Comparison of ENCODE assay signal across 16 cellular contexts in genomic region chr9:35695801-35696420, GRCh38. TPM values are rescaled to one million over a fixed set of nuclear protein-coding genes. Genes with fewer than 3 reads are reported as not detected.
DNase-seq lines count a peak whose midpoint lies in the region; ATAC-seq and TF ChIP-seq lines count a peak whose summit lies in the region.
"Had no signal": no experiment of that assay in that cellular context is flagged by ENCODE, and none has a peak within 500 bp of the region (broad histone marks: within the 10 kb centered on the region; RNA-seq: fewer than 3 reads in every experiment).

No MANE protein-coding gene starts in this region.

- no peak overlapping the region for H2AK5ac ChIP-seq in IMR-90 (ENCODE audit: low read depth, low read length)

- 0 out of 2 replicates have a peak overlapping the region, but pooled peaks have one; percentile 20 for H2BK20ac ChIP-seq in IMR-90 (ENCODE audit: low read depth, low read length)

- no peak overlapping the region for H3K18ac ChIP-seq in IMR-90 (ENCODE audit: low read depth, low read length)

- no peak overlapping the region; the same call in 1 of the 2 replicates for H4K91ac ChIP-seq in IMR-90 (ENCODE audit: insufficient read depth, low read depth, low read length)

- 0 out of 2 replicates have a peak, but pooled peaks have one; percentile 1 for ATAC-seq in IMR-90 (ENCODE audit: low read depth)
- peak; percentile 72 for ATAC-seq in body of pancreas

- no peak overlapping the region for H3K56ac ChIP-seq in IMR-90 (ENCODE audit: extremely low read depth, insufficient read depth, low read length)

- no peak for TF ChIP-seq POLR2A in IMR-90 (IDR thresholded peaks at IDR 0.05; ENCODE audit: low read depth, low read length)
- TF ChIP-seq POLR2A in body of pancreas (IDR thresholded peaks at IDR 0.05) = peak in 1 of 3 donors; percentile 58
- TF ChIP-seq POLR2A in suprapubic skin (IDR thresholded peaks at IDR 0.05) = no peak

- H3K23ac ChIP-seq in IMR-90 (ENCODE audit: low read depth, low read length) = peak overlapping the region; percentile 29; the same call in 1 of the 2 replicates

- intact Hi-C loops in IMR-90 (cut with micrococcal nuclease) (loop anchor here (1.0 kb wide), 1 partner anchor 31 kb away; no protein-coding TSS in a partner anchor), body of pancreas (cut with DNase I) (loop anchor here (5.0 kb wide), 1 partner anchor 34 kb away; no protein-coding TSS in a partner anchor)

- H3K36me3 Mint-ChIP-seq in activated T-cell treated with anti-CD3 and anti-CD28 coated beads, Interleukin-2, amount 50 U/mL, for 24 hours (ENCODE audit: low read depth) = peaks cover 2% of the 10 kb centered on the region

- H3K9me1 ChIP-seq in IMR-90 (ENCODE audit: insufficient read depth, low read length) = peaks cover 10% of the 10 kb centered on the region

- TF ChIP-seq RAD21 in IMR-90 (IDR thresholded peaks at IDR 0.05; ENCODE audit: low read length) = no peak

- H3K4ac ChIP-seq in IMR-90 (ENCODE audit: low read depth, low read length) = peak overlapping the region; percentile 31; the same call in 1 of the 2 replicates

- TF ChIP-seq CTCF in IMR-90 (conservative IDR thresholded peaks at IDR 0.05; ENCODE audit: low read depth, low read length) (no peak), body of pancreas (IDR thresholded peaks at IDR 0.05) (no peak), suprapubic skin (IDR thresholded peaks at IDR 0.05) (no peak)

- no peak for TF ChIP-seq EP300 in suprapubic skin (IDR thresholded peaks at IDR 0.05)

- H3K4me2 ChIP-seq in IMR-90 (ENCODE audit: low read depth, low read length) = no peak overlapping the region

- H2AFZ ChIP-seq in IMR-90 (replicated peaks; ENCODE audit: low read length, poor library complexity) = peak overlapping the region; percentile 38

- H3K4me3 ChIP-seq in IMR-90 (ENCODE audit: insufficient read depth, low read depth, low read length) = no peak overlapping the region
- no peak overlapping the region for H3K4me3 ChIP-seq in body of pancreas
- no peak overlapping the region for H3K4me3 ChIP-seq in mucosa of stomach (ENCODE audit: low read length)
- H3K4me3 ChIP-seq in suprapubic skin = no peak overlapping the region
- H3K4me3 ChIP-seq: GM12878, lung, SK-N-MC had no signal

- H3K27me3 ChIP-seq in IMR-90 (ENCODE audit: control insufficient read depth, insufficient read depth, low read length) = no peaks in the 10 kb centered on the region
- no peaks in the 10 kb centered on the region for H3K27me3 ChIP-seq in body of pancreas
- no peaks in the 10 kb centered on the region for H3K27me3 ChIP-seq in mucosa of stomach (ENCODE audit: control insufficient read depth, insufficient read depth, low read length)
- no peaks in the 10 kb centered on the region for H3K27me3 ChIP-seq in suprapubic skin

- H3K27me3 Mint-ChIP-seq in activated T-cell treated with anti-CD3 and anti-CD28 coated beads, Interleukin-2, amount 50 U/mL, for 24 hours = no peaks in the 10 kb centered on the region

- CTCF ChIA-PET in IMR-90 (lab: Yijun Ruan, JAX) = interaction anchor here (0.8 to 2.2 kb wide), 10 partner anchors 8 to 49 kb away, joined by 3 to 11 read pairs (median 5); partner anchors contain the start of genes CCDC107, CREB3, RMRP and TLN1

- peaks cover 11% of the 10 kb centered on the region for H3K4me1 Mint-ChIP-seq in activated T-cell treated with anti-CD3 and anti-CD28 coated beads, Interleukin-2, amount 50 U/mL, for 24 hours (ENCODE audit: low read depth)

- H2BK120ac ChIP-seq in IMR-90 (ENCODE audit: low read depth, low read length) = no peak overlapping the region

- in situ Hi-C loops in IMR-90 (cut with MboI; ENCODE audit: low sequenced_read_pairs) = no loop called here

- H3K4me1 ChIP-seq in IMR-90 (ENCODE audit: control insufficient read depth, insufficient read depth, low read length) (peaks cover 9% of the 10 kb centered on the region), body of pancreas (peaks cover 32% of the 10 kb centered on the region), mucosa of stomach (ENCODE audit: control insufficient read depth, insufficient read depth, low read length) (peaks cover 30% of the 10 kb centered on the region), suprapubic skin (peaks cover 23% of the 10 kb centered on the region)

- no peak overlapping the region for H2AK9ac ChIP-seq in IMR-90 (replicated peaks; ENCODE audit: low read depth, low read length, poor library complexity)

- H4K8ac ChIP-seq in IMR-90 (ENCODE audit: low read depth in 2 of 2, low read length in 2 of 2) = peak overlapping the region in 1 of 2 experiments; percentile 38; a peak in 1 of 4 replicates

- H3K27ac ChIP-seq in IMR-90 (ENCODE audit: insufficient read depth, low read length) (peak overlapping the region; percentile 4; the same call in 1 of the 2 replicates), body of pancreas (peak overlapping the region; percentile 23 to 73 (median 54)), suprapubic skin (peak overlapping the region; percentile 52)
- H3K27ac ChIP-seq: C4-2B, epithelial cell of prostate, SK-N-MC, VCaP had no signal

- peak overlapping the region; percentile 10 for H3K14ac ChIP-seq in IMR-90 (replicated peaks; ENCODE audit: low read depth, low read length)

- H4K20me1 ChIP-seq in IMR-90 (ENCODE audit: insufficient read depth, low read length) = peaks cover 22% of the 10 kb centered on the region

- H3K36me3 ChIP-seq in IMR-90 (ENCODE audit: control insufficient read depth, insufficient read depth, low read length) = peaks cover 51% of the 10 kb centered on the region
- peaks cover 25 to 29% of the 10 kb centered on the region in 2 donors for H3K36me3 ChIP-seq in body of pancreas (replicated peaks in 1 of 2; ENCODE audit: insufficient read depth in 1 of 2, low read depth in 2 of 2)
- peaks cover 38% of the 10 kb centered on the region for H3K36me3 ChIP-seq in mucosa of stomach (ENCODE audit: control insufficient read depth, insufficient read depth, low read length)
- peaks cover 46% of the 10 kb centered on the region for H3K36me3 ChIP-seq in suprapubic skin

- H3K9me3 ChIP-seq in IMR-90 (ENCODE audit: control insufficient read depth, insufficient read depth, low read length) (no peaks in the 10 kb centered on the region), body of pancreas (no peaks in the 10 kb centered on the region), mucosa of stomach (ENCODE audit: control insufficient read depth, low read length) (no peaks in the 10 kb centered on the region), suprapubic skin (no peaks in the 10 kb centered on the region)

- POLR2A ChIA-PET in IMR-90 (lab: Charles Lee; ENCODE audit: unreplicated experiment) = interaction anchor here (0.7 to 1.7 kb wide), 3 partner anchors 8 to 32 kb away, joined by 3 to 10 read pairs (median 4); no protein-coding TSS in a partner anchor

- H3K9me3 Mint-ChIP-seq in activated T-cell treated with anti-CD3 and anti-CD28 coated beads, Interleukin-2, amount 50 U/mL, for 24 hours = no peaks in the 10 kb centered on the region
- H3K9me3 Mint-ChIP-seq: activated naive CD4-positive, alpha-beta T cell treated with anti-CD3 and anti-CD28 coated beads, Interleukin-2, amount 50 U/mL, for 72 hours had no signal

- no TSS peak for BruUV-seq in IMR-90 (replicated peaks; lab: Mats Ljungman, UMichigan)

- no peak overlapping the region for H3K27ac Mint-ChIP-seq in activated T-cell treated with anti-CD3 and anti-CD28 coated beads, Interleukin-2, amount 50 U/mL, for 24 hours
- H3K27ac Mint-ChIP-seq: activated naive CD4-positive, alpha-beta T cell treated with anti-CD3 and anti-CD28 coated beads, Interleukin-2, amount 50 U/mL, for 72 hours had no signal

- 86% methylated on average over 1 of the region's 3 CpGs; no CpG with 5 or more reads in 1 of the 2 experiments for WGBS in IMR-90 (ENCODE audit: extremely low coverage in 2 of 2, insufficient read length in 1 of 2), 2 experiments
- 31 to 37% methylated on average over 3 of the region's 3 CpGs for WGBS in body of pancreas, 2 donors
- WGBS in suprapubic skin = 92% methylated on average over 3 of the region's 3 CpGs

- no peak overlapping the region; the same call in none of the 2 replicates for H4K5ac ChIP-seq in IMR-90 (ENCODE audit: low read depth, low read length)

- no peak overlapping the region for H3K4me3 Mint-ChIP-seq in activated T-cell treated with anti-CD3 and anti-CD28 coated beads, Interleukin-2, amount 50 U/mL, for 24 hours

- H3K79me1 ChIP-seq in IMR-90 (ENCODE audit: low read depth in 1 of 2, low read length in 2 of 2) = peaks cover 10 to 53% of the 10 kb centered on the region in 2 experiments

- H3K9ac ChIP-seq in IMR-90 (ENCODE audit: low read depth, low read length) = no peak overlapping the region
- peak overlapping the region; percentile 34 for H3K9ac ChIP-seq in mucosa of stomach (ENCODE audit: low read length)

- dilution Hi-C loops in IMR-90 (cut with HindIII; ENCODE audit: low sequenced_read_pairs, unreplicated experiment) = no loop called here

- peak overlapping the region; percentile 79 for H2BK5ac ChIP-seq in IMR-90 (ENCODE audit: low read depth, low read length, poor library complexity, severe bottlenecking)

- H2BK15ac ChIP-seq in IMR-90 (ENCODE audit: low read depth, low read length) = no peak overlapping the region

- DNase-seq in IMR-90 (peak; percentile 22), body of pancreas (peak; percentile 38 to 89 (median 65)), suprapubic skin (ENCODE audit: low spot score in 2 of 2) (no peak), COLO829 (ENCODE audit: low spot score) (no peak), NCI-H2107 (lab: John Stamatoyannopoulos, UW) (no peak), ureter (ENCODE audit: low spot score) (no peak)
- no peak for DNase-seq in activated T-cell treated with anti-CD3 and anti-CD28 coated beads, Interleukin-2, amount 50 U/mL, for 24 hours
- DNase-seq: NCI-H2081 treated with DMSO at 0.1 percent for 48 hours had no signal

RNA-seq across cellular contexts. Expression of gene TPM2, which starts 6.2 kb away (rescaled TPM):
- 960 and 1,994 TPM in 2 replicates for total RNA-seq in IMR-90 (2012; rRNA removed)
- polyA plus RNA-seq in IMR-90 (2012; rRNA removed) = 2,500 and 2,548 TPM in 2 replicates
- polyA plus RNA-seq in IMR-90 (2012; cell fraction: cytosol; rRNA removed) = 1,868 and 3,037 TPM in 2 replicates
- polyA plus RNA-seq in IMR-90 (2012; cell fraction: nucleus; rRNA removed; ENCODE audit: low replicate concordance) = 2,387 and 3,173 TPM in 2 replicates
- total RNA-seq in body of pancreas = 100 to 1,000 TPM in 1 of 2 donors, 10 to 100 TPM in 1; 75.8 to 132 TPM
- total RNA-seq in suprapubic skin = 100 to 1,000 TPM in 1 of 4 donors, 10 to 100 TPM in 3; 40.6 to 105 (median 56.7) TPM
- 559 TPM for total RNA-seq in ureter

RNA-seq across cellular contexts. Expression of gene CA9, which starts 22.2 kb away (rescaled TPM):
- total RNA-seq in IMR-90 (2012; rRNA removed) (0.54 and 0.56 TPM in 2 replicates), body of pancreas (10 to 100 TPM in 1 of 2 donors, 1 to 10 TPM in 1; 2.6 to 21.8 TPM), suprapubic skin (1 to 10 TPM in 3 of 4 donors, not detected in 1; 2.1 to 5.7 (median 2.8) TPM), ureter (not detected)
- 3.7 and 3.9 TPM in 2 replicates for polyA plus RNA-seq in IMR-90 (2012; rRNA removed)
- 5.2 and 9.9 TPM in 2 replicates for polyA plus RNA-seq in IMR-90 (2012; cell fraction: cytosol; rRNA removed)
- 2.5 and 4.3 TPM in 2 replicates for polyA plus RNA-seq in IMR-90 (2012; cell fraction: nucleus; rRNA removed; ENCODE audit: low replicate concordance)

RNA-seq across cellular contexts. Expression of gene ARHGEF39, which starts 30.9 kb away (rescaled TPM):
- 0.56 and 2.5 TPM in 2 replicates for total RNA-seq in IMR-90 (2012; rRNA removed)
- 2.1 and 2.8 TPM in 2 replicates for polyA plus RNA-seq in IMR-90 (2012; rRNA removed)
- polyA plus RNA-seq in IMR-90 (2012; cell fraction: cytosol; rRNA removed) = 0.82 and 1.1 TPM in 2 replicates
- polyA plus RNA-seq in IMR-90 (2012; cell fraction: nucleus; rRNA removed; ENCODE audit: low replicate concordance) = 7.1 and 7.2 TPM in 2 replicates
- total RNA-seq in body of pancreas = under 1 TPM in 1 of 2 donors, not detected in 1; 0.26 TPM
- total RNA-seq in suprapubic skin = 10 to 100 TPM in 1 of 4 donors, 1 to 10 TPM in 1, under 1 TPM in 2; 0.34 to 11.3 (median 1.9) TPM
- total RNA-seq in ureter = 1.0 TPM

RNA-seq across cellular contexts. Expression of gene TLN1, which starts 36.1 kb away (rescaled TPM):
- total RNA-seq in IMR-90 (2012; rRNA removed) (337 and 346 TPM in 2 replicates), body of pancreas (100 to 1,000 TPM in 1 of 2 donors, 10 to 100 TPM in 1; 93.7 to 130 TPM), suprapubic skin (100 to 1,000 TPM; 126 to 179 (median 152) TPM), ureter (340 TPM)
- polyA plus RNA-seq in IMR-90 (2012; rRNA removed) = 224 and 228 TPM in 2 replicates
- 134 and 262 TPM in 2 replicates for polyA plus RNA-seq in IMR-90 (2012; cell fraction: cytosol; rRNA removed)
- polyA plus RNA-seq in IMR-90 (2012; cell fraction: nucleus; rRNA removed; ENCODE audit: low replicate concordance) = 206 and 469 TPM in 2 replicates

RNA-seq across cellular contexts. Expression of gene CREB3, which starts 36.6 kb away (rescaled TPM):
- total RNA-seq in IMR-90 (2012; rRNA removed) (105 and 106 TPM in 2 replicates), body of pancreas (10 to 100 TPM; 31.9 to 32.6 TPM), suprapubic skin (10 to 100 TPM; 18.8 to 24.1 (median 23.1) TPM), ureter (30.7 TPM)
- polyA plus RNA-seq in IMR-90 (2012; rRNA removed) = 54.9 and 60.7 TPM in 2 replicates
- 86.1 and 133 TPM in 2 replicates for polyA plus RNA-seq in IMR-90 (2012; cell fraction: cytosol; rRNA removed)
- 30.7 and 40.3 TPM in 2 replicates for polyA plus RNA-seq in IMR-90 (2012; cell fraction: nucleus; rRNA removed; ENCODE audit: low replicate concordance)

Comparison
In these comparisons a context has a peak if more than half of its experiments do, and no peak if none do; other contexts are left out.
1. DNase-seq: peak in IMR-90 (single experiment) and body of pancreas (4 of 4); none in suprapubic skin (0 of 2), activated T-cell treated with anti-CD3 and anti-CD28 coated beads, Interleukin-2, amount 50 U/mL, for 24 hours (single experiment), COLO829 (single experiment), NCI-H2107 (single experiment) and ureter (single experiment).
2. Peak in every context shown above with its lines, with median percentiles within 50 percentile points of each other: H3K27ac ChIP-seq.